ENCODE assay signal across 1 cellular context in genomic region chr1:19656134-19656779, GRCh38.
TF ChIP-seq lines count a peak whose summit lies in the region.

No MANE protein-coding gene starts in this region.

TF ChIP-seq in SK-N-SH, 30 proteins besides CTCF, POLR2A, EP300 and RAD21:
- TF ChIP-seq TCF12 (IDR thresholded peaks at IDR 0.05) (no peak), PBX3 (IDR thresholded peaks at IDR 0.05) (no peak), RXRA (IDR thresholded peaks at IDR 0.05; ENCODE audit: borderline replicate concordance, low read depth) (no peak), ELF1 (IDR thresholded peaks at IDR 0.05) (no peak), MEF2A (IDR thresholded peaks at IDR 0.05; ENCODE audit: borderline replicate concordance, low read depth) (no peak), USF1 (IDR thresholded peaks at IDR 0.05; ENCODE audit: borderline replicate concordance, low read depth) (no peak), FOXM1 (IDR thresholded peaks at IDR 0.05; ENCODE audit: low read depth) (no peak), ZBTB33 (IDR thresholded peaks at IDR 0.05; ENCODE audit: borderline replicate concordance, low read depth) (no peak), SIN3A (IDR thresholded peaks at IDR 0.05; ENCODE audit: borderline replicate concordance, low read depth, low read length) (no peak), RFX5 (IDR thresholded peaks at IDR 0.05; ENCODE audit: low read length) (no peak)
